ENCODE assay signal across 8 cellular contexts in the genomic region with DNA sequence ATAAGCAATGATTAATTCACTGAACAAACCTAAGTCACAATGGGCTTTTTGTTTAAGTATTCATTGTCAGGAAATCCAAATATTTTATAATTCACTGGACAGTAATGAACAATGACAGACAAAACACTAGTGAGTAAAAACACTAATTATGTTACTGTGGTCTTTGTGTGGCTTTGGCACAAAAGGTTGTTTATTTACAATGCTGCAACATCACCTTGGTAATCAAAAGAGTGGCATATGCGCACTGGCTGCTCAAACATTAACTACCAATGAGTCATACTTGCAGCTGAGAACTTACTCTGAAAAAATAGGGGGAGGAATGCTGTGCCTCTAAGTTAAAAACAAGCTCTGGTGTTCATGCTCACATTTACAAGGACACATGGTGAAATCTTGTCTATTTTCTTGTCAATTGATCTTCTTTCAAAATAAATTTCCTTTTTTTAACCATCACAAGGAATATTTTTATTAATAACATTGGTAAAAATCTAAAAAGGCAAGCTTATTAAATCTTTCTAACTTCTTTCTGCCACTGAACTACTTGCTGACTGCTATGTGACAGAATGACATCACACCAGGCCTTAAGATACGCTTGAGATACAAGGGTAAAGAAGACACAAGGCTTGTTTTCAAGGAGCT.
DNase-seq lines count a peak whose midpoint lies in the region; ATAC-seq and TF ChIP-seq lines count a peak whose summit lies in the region.

No MANE protein-coding gene starts in this region.

- peaks cover 0 to 4% of the 10 kb centered on the region in 2 donors for H3K9me3 ChIP-seq in neuronal stem cell (replicated peaks in 1 of 2; ENCODE audit: control insufficient read depth in 2 of 2, insufficient read depth in 1 of 2, low read depth in 1 of 2, low read length in 2 of 2)

- no peak overlapping the region for H3K4me3 ChIP-seq in KMS-11 (IDR thresholded peaks at IDR 0.05; ENCODE audit: insufficient read depth, low read depth, low read length)
- H3K4me3 ChIP-seq in neuronal stem cell (ENCODE audit: low read length in 2 of 2) = no peak overlapping the region

- no peak overlapping the region for H4K91ac ChIP-seq in neuronal stem cell (ENCODE audit: low read depth, low read length, poor library complexity)

- H3K14ac ChIP-seq in neuronal stem cell (ENCODE audit: low read length) = no peak overlapping the region

- peaks cover 42% of the 10 kb centered on the region for H3K4me1 ChIP-seq in KMS-11 (ENCODE audit: low read depth, poor library complexity, severe bottlenecking)
- H3K4me1 ChIP-seq in neuronal stem cell (ENCODE audit: control insufficient read depth in 2 of 2, insufficient read depth in 1 of 2, low read depth in 1 of 2, low read length in 2 of 2) = peaks cover 2 to 3% of the 10 kb centered on the region in 2 donors

- H3K4me2 ChIP-seq in KMS-11 (peak overlapping the region; percentile 46), neuronal stem cell (ENCODE audit: insufficient read depth, low read length, poor library complexity, severe bottlenecking) (no peak overlapping the region)

- H3K36me3 ChIP-seq in KMS-11 (ENCODE audit: insufficient read depth) = no peaks in the 10 kb centered on the region
- peaks cover 0 to 13% of the 10 kb centered on the region in 2 donors for H3K36me3 ChIP-seq in neuronal stem cell (replicated peaks in 1 of 2; ENCODE audit: control insufficient read depth in 2 of 2, insufficient read depth in 2 of 2, low read length in 2 of 2)

- H3K27ac Mint-ChIP-seq in activated CD4-positive, alpha-beta T cell treated with anti-CD3 and anti-CD28 coated beads, Interleukin-2, amount 10 ng/mL, durations not matched to agents 7 days and 5 days = no peak overlapping the region

- H2AFZ ChIP-seq in KMS-11 (ENCODE audit: low read depth) (no peak overlapping the region), neuronal stem cell (ENCODE audit: low read length) (no peak overlapping the region)

- H3K27me3 ChIP-seq in KMS-11 (ENCODE audit: insufficient read depth, low read depth) (no peaks in the 10 kb centered on the region), neuronal stem cell (ENCODE audit: control insufficient read depth in 3 of 3, insufficient read depth in 3 of 3, low read depth in 1 of 3, low read length in 3 of 3) (no peaks in the 10 kb centered on the region)

- H3K9me3 Mint-ChIP-seq in activated CD4-positive, alpha-beta T cell treated with anti-CD3 and anti-CD28 coated beads, Interleukin-2, amount 10 ng/mL, durations not matched to agents 7 days and 5 days = no peaks in the 10 kb centered on the region

- H3K9ac ChIP-seq in KMS-11 = peak overlapping the region; percentile 8; the same call in 1 of the 2 replicates
- no peak overlapping the region for H3K9ac ChIP-seq in neuronal stem cell (ENCODE audit: low read depth, low read length, poor library complexity)

- H3K79me1 ChIP-seq in neuronal stem cell (ENCODE audit: low read depth, low read length) = no peaks in the 10 kb centered on the region

- peak; percentile 28 for DNase-seq in activated CD4-positive, alpha-beta T cell treated with anti-CD3 and anti-CD28 coated beads, Interleukin-2, amount 10 ng/mL, durations not matched to agents 7 days and 5 days
- DNase-seq in activated CD4-positive, alpha-beta T cell treated with anti-CD3 and anti-CD28 coated beads, Interleukin-2, amount 50 U/mL, for 4 hours = no peak
- DNase-seq in SW 1271 (lab: John Stamatoyannopoulos, UW) (peak; percentile 77 to 99), erythroblast (lab: John Stamatoyannopoulos, UW) (peak; percentile 58 to 69), neuronal stem cell (ENCODE audit: low spot score) (peak; percentile 29), cerebellar nuclear complex (lab: John Stamatoyannopoulos, UW) (no peak)

- TF ChIP-seq CTCF in KMS-11 (conservative IDR thresholded peaks at IDR 0.05; ENCODE audit: low read depth, low read length) = no peak

- H3K4me3 Mint-ChIP-seq in activated CD4-positive, alpha-beta T cell treated with anti-CD3 and anti-CD28 coated beads, Interleukin-2, amount 10 ng/mL, durations not matched to agents 7 days and 5 days = no peak overlapping the region

- H3K79me2 ChIP-seq in KMS-11 (ENCODE audit: insufficient read depth, low read depth) = no peaks in the 10 kb centered on the region

- peaks cover 46% of the 10 kb centered on the region for H3K4me1 Mint-ChIP-seq in activated CD4-positive, alpha-beta T cell treated with anti-CD3 and anti-CD28 coated beads, Interleukin-2, amount 10 ng/mL, durations not matched to agents 7 days and 5 days

- H2BK120ac ChIP-seq in neuronal stem cell (ENCODE audit: low read depth, low read length) = no peak overlapping the region

- no peak overlapping the region for H2AK5ac ChIP-seq in neuronal stem cell (ENCODE audit: low read depth, low read length)

- H3K23ac ChIP-seq in neuronal stem cell (ENCODE audit: low read depth, low read length, poor library complexity) = no peak overlapping the region

- H3K18ac ChIP-seq in neuronal stem cell (ENCODE audit: low read length) = no peak overlapping the region

- POLR2A ChIA-PET in activated CD4-positive, alpha-beta T cell treated with anti-CD3 and anti-CD28 coated beads, Interleukin-2, amount 10 ng/mL, durations not matched to agents 7 days and 5 days (lab: Charles Lee) = no interaction called here

- CTCF ChIA-PET in activated CD4-positive, alpha-beta T cell treated with anti-CD3 and anti-CD28 coated beads, Interleukin-2, amount 10 ng/mL, durations not matched to agents 7 days and 5 days (lab: Charles Lee) = interaction anchor here (0.6 to 1.8 kb wide), 2 partner anchors 14 to 110 kb away, joined by 3 to 4 read pairs; no protein-coding TSS in a partner anchor

- no peak overlapping the region for H4K8ac ChIP-seq in neuronal stem cell (ENCODE audit: low read depth, low read length)

- H3K27ac ChIP-seq in KMS-11 = no peak overlapping the region
- H3K27ac ChIP-seq in neuronal stem cell (replicated peaks; ENCODE audit: low read length) = no peak overlapping the region

- H2BK5ac ChIP-seq in neuronal stem cell (ENCODE audit: low read length) = no peak overlapping the region

- peak; percentile 54 for ATAC-seq in GM21825 (IDR thresholded peaks at IDR 0.05; ENCODE audit: unreplicated experiment)

- no CpG with 5 or more reads among the region's 2 CpGs for WGBS in neuronal stem cell (ENCODE audit: extremely low coverage in 2 of 2, insufficient read length in 2 of 2, insufficient replicate concordance in 1 of 2), 2 donors

- TF ChIP-seq POLR2A in erythroblast (IDR thresholded peaks at IDR 0.05; ENCODE audit: low read length) = no peak

- no peak overlapping the region for H2BK15ac ChIP-seq in neuronal stem cell (ENCODE audit: low read length)

- no peak overlapping the region for H3K4ac ChIP-seq in neuronal stem cell (ENCODE audit: low read length)

- H3K36me3 Mint-ChIP-seq in activated CD4-positive, alpha-beta T cell treated with anti-CD3 and anti-CD28 coated beads, Interleukin-2, amount 10 ng/mL, durations not matched to agents 7 days and 5 days (ENCODE audit: low read depth) = peaks cover 18% of the 10 kb centered on the region

- no peaks in the 10 kb centered on the region for H3K27me3 Mint-ChIP-seq in activated CD4-positive, alpha-beta T cell treated with anti-CD3 and anti-CD28 coated beads, Interleukin-2, amount 10 ng/mL, durations not matched to agents 7 days and 5 days

- no peaks in the 10 kb centered on the region for H4K20me1 ChIP-seq in KMS-11 (ENCODE audit: insufficient read depth)

- no peak overlapping the region for H2BK12ac ChIP-seq in neuronal stem cell (ENCODE audit: low read length)

Comparison
In these comparisons a context has a peak if more than half of its experiments do, and no peak if none do; other contexts are left out.
1. DNase-seq: peak in activated CD4-positive, alpha-beta T cell treated with anti-CD3 and anti-CD28 coated beads, Interleukin-2, amount 10 ng/mL, durations not matched to agents 7 days and 5 days (single experiment), SW 1271 (2 of 2), erythroblast (2 of 2) and neuronal stem cell (single experiment); none in activated CD4-positive, alpha-beta T cell treated with anti-CD3 and anti-CD28 coated beads, Interleukin-2, amount 50 U/mL, for 4 hours (0 of 2) and cerebellar nuclear complex (0 of 2).